8 cellular contexts compared by ENCODE assay signal in genomic region chr15:31977812-31978662, GRCh38. TPM values are rescaled to one million over a fixed set of nuclear protein-coding genes. Genes with fewer than 3 reads are reported as not detected.
DNase-seq lines count a peak whose midpoint lies in the region; ATAC-seq and TF ChIP-seq lines count a peak whose summit lies in the region.

No MANE protein-coding gene starts in this region.

- H3T11ph ChIP-seq in H9 (ENCODE audit: low read length), result no peak overlapping the region

- H4K20me1 ChIP-seq in H9 (ENCODE audit: control insufficient read depth, insufficient read depth, insufficient read length), result no peaks in the 10 kb centered on the region

- H3K9me3 Mint-ChIP-seq in Caco-2 (ENCODE audit: unreplicated experiment) (no peaks in the 10 kb centered on the region), H9 (no peaks in the 10 kb centered on the region)
- no peaks in the 10 kb centered on the region for H3K9me3 Mint-ChIP-seq in activated CD4-positive, alpha-beta memory T cell treated with anti-CD3 and anti-CD28 coated beads, Interleukin-2, amount 10 ng/mL, durations not matched to agents 7 days and 5 days
- H3K9me3 Mint-ChIP-seq in naive thymus-derived CD8-positive, alpha-beta T cell, result no peaks in the 10 kb centered on the region

- DNase-seq in Caco-2 (peak; percentile 55 to 78), H9 (peak; percentile 88), NCI-H510A (lab: John Stamatoyannopoulos, UW) (peak; percentile 8), epithelial cell of proximal tubule (ENCODE audit: low read depth) (no peak), substantia nigra (lab: John Stamatoyannopoulos, UW) (peak in 37 of 49 donors; percentile 8 to 74 (median 44))
- DNase-seq in activated CD4-positive, alpha-beta memory T cell treated with anti-CD3 and anti-CD28 coated beads, Interleukin-2, amount 10 ng/mL, durations not matched to agents 7 days and 5 days, result peak; percentile 62
- DNase-seq in naive thymus-derived CD8-positive, alpha-beta T cell, result peak in 8 of 10 donors; percentile 12 to 54 (median 44)

- no peak overlapping the region for H3K4ac ChIP-seq in H9 (ENCODE audit: low read depth, low read length)

- H2BK20ac ChIP-seq in H9 (ENCODE audit: low read depth, low read length, poor library complexity, severe bottlenecking), result no peak overlapping the region

- H3K27me3 Mint-ChIP-seq in Caco-2 (ENCODE audit: insufficient read depth, unreplicated experiment) (peaks cover 24% of the 10 kb centered on the region), H9 (ENCODE audit: low read depth) (peaks cover 25% of the 10 kb centered on the region)
- peaks cover 7% of the 10 kb centered on the region for H3K27me3 Mint-ChIP-seq in activated CD4-positive, alpha-beta memory T cell treated with anti-CD3 and anti-CD28 coated beads, Interleukin-2, amount 10 ng/mL, durations not matched to agents 7 days and 5 days
- H3K27me3 Mint-ChIP-seq in naive thymus-derived CD8-positive, alpha-beta T cell, result peaks cover 26 to 55% (median 38%) of the 10 kb centered on the region in 5 donors

- H4K8ac ChIP-seq in H9 (replicated peaks; ENCODE audit: insufficient read length, low read depth, low read length), result no peak overlapping the region

- peaks cover 6% of the 10 kb centered on the region for H3K23me2 ChIP-seq in H9 (ENCODE audit: insufficient read length, low read depth, low read length, poor library complexity, severe bottlenecking)

- no peaks in the 10 kb centered on the region for H3K79me2 ChIP-seq in H9 (ENCODE audit: insufficient read depth, low read length)

- H3K36me3 ChIP-seq in Caco-2 (ENCODE audit: control insufficient read depth, insufficient read depth, low read length), result no peaks in the 10 kb centered on the region

- H2AK5ac ChIP-seq in H9 (ENCODE audit: insufficient read length, low read length), result no peak overlapping the region

- H4K91ac ChIP-seq in H9 (ENCODE audit: insufficient read length, low read depth, low read length), result no peak overlapping the region

- BruUV-seq in Caco-2 (replicated peaks; lab: Mats Ljungman, UMichigan), result no TSS peak

- no peaks in the 10 kb centered on the region for H3K4me1 ChIP-seq in Caco-2
- H3K4me1 ChIP-seq in H9 (ENCODE audit: insufficient read depth, low read length), result no peaks in the 10 kb centered on the region; the same call in 1 of the 2 replicates

- H3K23ac ChIP-seq in H9 (ENCODE audit: insufficient read length, low read depth, low read length), result no peak overlapping the region

- H3K4me2 ChIP-seq in H9 (ENCODE audit: insufficient read depth, insufficient read length, low read length), result no peak overlapping the region

- H3K9ac ChIP-seq in H9 (ENCODE audit: extremely low read depth, insufficient read length, low read length), result no peak overlapping the region

- H3K4me3 Mint-ChIP-seq in Caco-2 (ENCODE audit: unreplicated experiment) (no peak overlapping the region), H9 (no peak overlapping the region)
- H3K4me3 Mint-ChIP-seq in activated CD4-positive, alpha-beta memory T cell treated with anti-CD3 and anti-CD28 coated beads, Interleukin-2, amount 10 ng/mL, durations not matched to agents 7 days and 5 days, result no peak overlapping the region
- H3K4me3 Mint-ChIP-seq in naive thymus-derived CD8-positive, alpha-beta T cell, result no peak overlapping the region

- no peak overlapping the region for H3K4me3 ChIP-seq in Caco-2 (ENCODE audit: low read depth, low read length)
- no peak overlapping the region for H3K4me3 ChIP-seq in epithelial cell of proximal tubule (ENCODE audit: low read depth, low read length)

- H3K56ac ChIP-seq in H9 (ENCODE audit: insufficient read length, low read depth, low read length), result no peak overlapping the region

- WGBS in H9 (ENCODE audit: extremely low coverage, insufficient read length, low lambda C conversion rate), result no CpG with 5 or more reads among the region's 22 CpGs

- H3K36me3 Mint-ChIP-seq in Caco-2 (ENCODE audit: insufficient read depth, unreplicated experiment) (peaks cover 4% of the 10 kb centered on the region), H9 (ENCODE audit: insufficient read depth in 1 of 3, low read depth in 3 of 3) (no peaks in the 10 kb centered on the region)
- no peaks in the 10 kb centered on the region for H3K36me3 Mint-ChIP-seq in activated CD4-positive, alpha-beta memory T cell treated with anti-CD3 and anti-CD28 coated beads, Interleukin-2, amount 10 ng/mL, durations not matched to agents 7 days and 5 days (ENCODE audit: low read depth)
- H3K36me3 Mint-ChIP-seq in naive thymus-derived CD8-positive, alpha-beta T cell, result no peaks in the 10 kb centered on the region

- no peak overlapping the region for H2AFZ ChIP-seq in H9 (ENCODE audit: low read length)

- TF ChIP-seq CTCF in Caco-2 (IDR thresholded peaks at IDR 0.05; ENCODE audit: insufficient read depth in 1 of 2, low read depth in 1 of 2, low read length in 1 of 2, severe bottlenecking in 1 of 2, unreplicated experiment in 1 of 2), result peak; percentile 90 to 94
- peak; percentile 95 for TF ChIP-seq CTCF in H9 (conservative IDR thresholded peaks at IDR 0.05)
- peak; percentile 80 for TF ChIP-seq CTCF in epithelial cell of proximal tubule (conservative IDR thresholded peaks at IDR 0.05; ENCODE audit: low read depth, low read length)

- H3K14ac ChIP-seq in H9 (ENCODE audit: insufficient read depth, low read length), result no peak overlapping the region

- H3K27me3 ChIP-seq in Caco-2 (replicated peaks; ENCODE audit: control insufficient read depth, insufficient read depth, low read length) (no peaks in the 10 kb centered on the region), H9 (ENCODE audit: insufficient read depth, low read length) (no peaks in the 10 kb centered on the region)

- POLR2A ChIA-PET in Caco-2 (lab: Charles Lee), result no interaction called here
- POLR2A ChIA-PET in activated CD4-positive, alpha-beta memory T cell treated with anti-CD3 and anti-CD28 coated beads, Interleukin-2, amount 10 ng/mL, durations not matched to agents 7 days and 5 days (lab: Charles Lee), result no interaction called here
- POLR2A ChIA-PET in naive thymus-derived CD8-positive, alpha-beta T cell (lab: Charles Lee), result no interaction called here

- ATAC-seq in naive thymus-derived CD8-positive, alpha-beta T cell, result peak; percentile 43 to 77
- ATAC-seq in GM21390 (IDR thresholded peaks at IDR 0.05; ENCODE audit: unreplicated experiment), result no peak

- no peak overlapping the region for H2BK12ac ChIP-seq in H9 (ENCODE audit: insufficient read length, low read depth, low read length)

- H3K18ac ChIP-seq in H9 (ENCODE audit: insufficient read length, low read depth, low read length), result no peak overlapping the region

- intact Hi-C loops in Caco-2 (cut with micrococcal nuclease; ENCODE audit: unreplicated experiment), result no loop called here

- no peak overlapping the region for H2BK120ac ChIP-seq in H9 (ENCODE audit: low read depth, low read length, poor library complexity, severe bottlenecking)

- H3K4me1 Mint-ChIP-seq in Caco-2 (ENCODE audit: low read depth, unreplicated experiment), result no peaks in the 10 kb centered on the region
- peaks cover 17% of the 10 kb centered on the region in 2 experiments for H3K4me1 Mint-ChIP-seq in H9
- H3K4me1 Mint-ChIP-seq in activated CD4-positive, alpha-beta memory T cell treated with anti-CD3 and anti-CD28 coated beads, Interleukin-2, amount 10 ng/mL, durations not matched to agents 7 days and 5 days, result peaks cover 6% of the 10 kb centered on the region
- H3K4me1 Mint-ChIP-seq in naive thymus-derived CD8-positive, alpha-beta T cell, result peaks cover 0 to 13% (median 11%) of the 10 kb centered on the region in 4 donors

- H4K5ac ChIP-seq in H9 (ENCODE audit: insufficient read length, low read depth, low read length), result no peak overlapping the region

- H3K9me3 ChIP-seq in Caco-2, result no peaks in the 10 kb centered on the region
- no peaks in the 10 kb centered on the region for H3K9me3 ChIP-seq in H9 (ENCODE audit: control insufficient read depth, low read depth, low read length)

- no peak overlapping the region for H2BK5ac ChIP-seq in H9 (ENCODE audit: insufficient read length, low read length)

- H2BK15ac ChIP-seq in H9 (ENCODE audit: low read depth, low read length), result no peak overlapping the region

- CTCF ChIA-PET in Caco-2 (lab: Charles Lee), result interaction anchor here (0.6 to 0.8 kb wide), 3 partner anchors 9 to 782 kb away, joined by 4 to 6 read pairs (median 5); no protein-coding TSS in a partner anchor
- CTCF ChIA-PET in activated CD4-positive, alpha-beta memory T cell treated with anti-CD3 and anti-CD28 coated beads, Interleukin-2, amount 10 ng/mL, durations not matched to agents 7 days and 5 days (lab: Charles Lee), result interaction anchor here (0.7 to 1.7 kb wide), 7 partner anchors 11 to 126 kb away, joined by 3 to 7 read pairs (median 4); no protein-coding TSS in a partner anchor

- no peaks in the 10 kb centered on the region for H3K79me1 ChIP-seq in H9 (ENCODE audit: insufficient read depth, low read depth, low read length, poor library complexity, severe bottlenecking)

- no peak overlapping the region for H3K27ac ChIP-seq in H9 (ENCODE audit: insufficient read length, low read depth, low read length)
- no peak overlapping the region for H3K27ac ChIP-seq in substantia nigra (ENCODE audit: low read depth, low read length, poor library complexity, severe bottlenecking)

- no peak overlapping the region for H3K27ac Mint-ChIP-seq in Caco-2 (ENCODE audit: unreplicated experiment)
- H3K27ac Mint-ChIP-seq in H9, result no peak overlapping the region
- H3K27ac Mint-ChIP-seq in activated CD4-positive, alpha-beta memory T cell treated with anti-CD3 and anti-CD28 coated beads, Interleukin-2, amount 10 ng/mL, durations not matched to agents 7 days and 5 days, result no peak overlapping the region
- H3K27ac Mint-ChIP-seq in naive thymus-derived CD8-positive, alpha-beta T cell, result peak overlapping the region in 1 of 10 donors; percentile 81

RNA-seq across cellular contexts. Expression of gene CHRNA7, which starts 52.3 kb away (rescaled TPM):
- total RNA-seq in Caco-2 (2022) (0.11 and 0.21 TPM in 2 replicates), H9 (2021) (4.4 and 4.8 TPM in 2 replicates), epithelial cell of proximal tubule (0.94 and 1.5 TPM in 2 replicates)
- not detected for total RNA-seq in activated CD4-positive, alpha-beta memory T cell treated with anti-CD3 and anti-CD28 coated beads, Interleukin-2, amount 10 ng/mL, durations not matched to agents 7 days and 5 days
- total RNA-seq in naive thymus-derived CD8-positive, alpha-beta T cell, result not detected
- polyA plus RNA-seq in naive thymus-derived CD8-positive, alpha-beta T cell, result under 1 TPM in 1 of 3 donors, not detected in 2; 0.22 TPM
